8 cellular contexts compared by ENCODE assay signal in the genomic region with DNA sequence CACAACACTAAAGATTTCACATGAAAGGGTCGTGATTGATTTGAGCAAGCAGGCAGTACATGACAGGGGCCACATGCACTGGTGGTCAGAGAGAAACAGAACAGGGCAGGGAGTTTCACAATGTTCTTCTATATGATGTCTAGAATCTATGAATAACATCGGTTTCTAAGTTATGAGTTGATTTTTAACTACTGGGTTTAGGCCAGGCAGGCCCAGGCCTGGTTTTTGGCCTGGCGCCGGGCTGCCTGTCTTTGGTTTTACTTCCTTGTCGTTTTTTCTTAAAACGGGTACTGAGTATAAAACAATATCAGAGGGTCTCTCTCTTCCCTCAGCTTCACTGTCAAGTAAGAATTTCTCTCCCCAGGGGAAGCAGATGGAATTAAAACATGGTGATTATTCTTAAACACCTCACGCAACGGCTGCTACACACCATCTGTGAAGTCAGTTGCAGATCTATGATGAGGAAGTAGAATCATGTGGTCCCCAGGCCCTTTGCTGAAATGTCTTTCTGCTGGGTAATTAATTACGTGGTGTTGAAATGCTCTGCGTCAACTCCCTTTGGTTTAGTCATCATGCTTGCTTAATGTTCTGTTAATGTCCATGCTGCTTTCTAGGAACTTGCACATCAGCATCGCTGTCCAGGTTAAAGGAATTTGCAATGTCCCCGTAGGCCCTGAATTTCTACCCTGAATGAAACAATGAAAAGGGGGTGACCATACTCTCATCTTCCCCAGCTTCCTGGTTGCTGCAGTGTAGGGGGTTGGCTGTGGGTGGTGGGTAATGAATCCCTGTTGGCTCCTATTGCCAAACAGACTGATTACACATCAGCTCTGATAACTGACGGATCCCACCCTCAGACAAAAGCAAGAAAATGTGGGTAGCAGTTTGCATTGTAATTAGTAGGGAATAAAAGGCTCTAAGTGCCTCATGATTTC.
DNase-seq lines count a peak whose midpoint lies in the region; ATAC-seq and TF ChIP-seq lines count a peak whose summit lies in the region.

No MANE protein-coding gene starts in this region.

- intact Hi-C loops in colonic mucosa (cut with DNase I), result no loop called here

- H3K79me2 ChIP-seq in neural cell (replicated peaks; ENCODE audit: insufficient read depth, low read length), result no peaks in the 10 kb centered on the region

- peak overlapping the region; percentile 65 for H3K4me2 ChIP-seq in BLaER1
- no peak overlapping the region for H3K4me2 ChIP-seq in neural cell (ENCODE audit: low read length)

- H3K4me1 ChIP-seq in BLaER1 (peaks cover 68% of the 10 kb centered on the region), colonic mucosa (no peaks in the 10 kb centered on the region)

- H3K9me3 ChIP-seq in BLaER1 (peaks cover 22% of the 10 kb centered on the region), colonic mucosa (no peaks in the 10 kb centered on the region), neural cell (ENCODE audit: low read length) (no peaks in the 10 kb centered on the region)

- H3F3A ChIP-seq in neural cell (ENCODE audit: insufficient read depth, low read length, poor library complexity, severe bottlenecking), result no peaks in the 10 kb centered on the region

- H3K27me3 ChIP-seq in BLaER1, result no peaks in the 10 kb centered on the region
- no peaks in the 10 kb centered on the region for H3K27me3 ChIP-seq in colonic mucosa
- no peaks in the 10 kb centered on the region for H3K27me3 ChIP-seq in neural cell (ENCODE audit: insufficient read depth, low read depth, low read length)
- no peaks in the 10 kb centered on the region; the same call in 1 of the 2 replicates for H3K27me3 ChIP-seq in H7 (ENCODE audit: control insufficient read depth, insufficient read depth, low read length)

- peak; percentile 64 for ATAC-seq in GM21825 (IDR thresholded peaks at IDR 0.05; ENCODE audit: unreplicated experiment)
- ATAC-seq in GM19035 (IDR thresholded peaks at IDR 0.05; ENCODE audit: unreplicated experiment), result no peak

- peak overlapping the region; percentile 85 for H3K27ac ChIP-seq in BLaER1
- H3K27ac ChIP-seq in colonic mucosa, result peak overlapping the region; percentile 75
- peak overlapping the region; percentile 22 for H3K27ac ChIP-seq in neural cell (ENCODE audit: low read length)

- H3K9ac ChIP-seq in BLaER1, result peak overlapping the region; percentile 68
- H3K9ac ChIP-seq in colonic mucosa (ENCODE audit: low read depth in 2 of 2, low read length in 2 of 2), result peak overlapping the region in 1 of 2 donors; percentile 51
- H3K9ac ChIP-seq in neural cell (ENCODE audit: low read length), result no peak overlapping the region

- H3K4me3 ChIP-seq in BLaER1 (no peak overlapping the region), colonic mucosa (no peak overlapping the region), neural cell (ENCODE audit: low read length) (peak overlapping the region; percentile 23), H7 (ENCODE audit: insufficient read depth, low read depth, low read length) (no peak overlapping the region)

- no peak for TF ChIP-seq CTCF in colonic mucosa (IDR thresholded peaks at IDR 0.05)
- no peak for TF ChIP-seq CTCF in neural cell (IDR thresholded peaks at IDR 0.05; ENCODE audit: poor library complexity, severe bottlenecking)

- peak overlapping the region; percentile 13 for H2AFZ ChIP-seq in neural cell (ENCODE audit: low read depth, low read length)

- H3K9me2 ChIP-seq in neural cell (ENCODE audit: insufficient read depth, low read length), result no peaks in the 10 kb centered on the region

- no peak for TF ChIP-seq RAD21 in neural cell (conservative IDR thresholded peaks at IDR 0.05)

- TF ChIP-seq EP300 in neural cell (conservative IDR thresholded peaks at IDR 0.05; ENCODE audit: poor library complexity, severe bottlenecking), result no peak

- DNase-seq in NCI-H2171 (lab: John Stamatoyannopoulos, UW) (peak; percentile 92), colonic mucosa (peak; percentile 68), NK-92 (lab: John Stamatoyannopoulos, UW; ENCODE audit: unreplicated experiment) (no peak), H7 (no peak)

- H4K20me1 ChIP-seq in BLaER1 (no peaks in the 10 kb centered on the region), neural cell (ENCODE audit: insufficient read depth) (no peaks in the 10 kb centered on the region)

- no peaks in the 10 kb centered on the region for H3K36me3 ChIP-seq in BLaER1
- H3K36me3 ChIP-seq in colonic mucosa, result no peaks in the 10 kb centered on the region
- H3K36me3 ChIP-seq in neural cell (ENCODE audit: insufficient read depth, low read length), result no peaks in the 10 kb centered on the region
- H3K36me3 ChIP-seq in H7 (replicated peaks; ENCODE audit: control insufficient read depth, insufficient read depth, low read length), result no peaks in the 10 kb centered on the region

TF ChIP-seq in neural cell, 6 proteins besides CTCF, POLR2A, EP300 and RAD21:
- TF ChIP-seq EZH2 (IDR thresholded peaks at IDR 0.05; ENCODE audit: borderline replicate concordance, insufficient read depth, low read length, poor library complexity, severe bottlenecking), result no peak
- TF ChIP-seq, protein P1, sequence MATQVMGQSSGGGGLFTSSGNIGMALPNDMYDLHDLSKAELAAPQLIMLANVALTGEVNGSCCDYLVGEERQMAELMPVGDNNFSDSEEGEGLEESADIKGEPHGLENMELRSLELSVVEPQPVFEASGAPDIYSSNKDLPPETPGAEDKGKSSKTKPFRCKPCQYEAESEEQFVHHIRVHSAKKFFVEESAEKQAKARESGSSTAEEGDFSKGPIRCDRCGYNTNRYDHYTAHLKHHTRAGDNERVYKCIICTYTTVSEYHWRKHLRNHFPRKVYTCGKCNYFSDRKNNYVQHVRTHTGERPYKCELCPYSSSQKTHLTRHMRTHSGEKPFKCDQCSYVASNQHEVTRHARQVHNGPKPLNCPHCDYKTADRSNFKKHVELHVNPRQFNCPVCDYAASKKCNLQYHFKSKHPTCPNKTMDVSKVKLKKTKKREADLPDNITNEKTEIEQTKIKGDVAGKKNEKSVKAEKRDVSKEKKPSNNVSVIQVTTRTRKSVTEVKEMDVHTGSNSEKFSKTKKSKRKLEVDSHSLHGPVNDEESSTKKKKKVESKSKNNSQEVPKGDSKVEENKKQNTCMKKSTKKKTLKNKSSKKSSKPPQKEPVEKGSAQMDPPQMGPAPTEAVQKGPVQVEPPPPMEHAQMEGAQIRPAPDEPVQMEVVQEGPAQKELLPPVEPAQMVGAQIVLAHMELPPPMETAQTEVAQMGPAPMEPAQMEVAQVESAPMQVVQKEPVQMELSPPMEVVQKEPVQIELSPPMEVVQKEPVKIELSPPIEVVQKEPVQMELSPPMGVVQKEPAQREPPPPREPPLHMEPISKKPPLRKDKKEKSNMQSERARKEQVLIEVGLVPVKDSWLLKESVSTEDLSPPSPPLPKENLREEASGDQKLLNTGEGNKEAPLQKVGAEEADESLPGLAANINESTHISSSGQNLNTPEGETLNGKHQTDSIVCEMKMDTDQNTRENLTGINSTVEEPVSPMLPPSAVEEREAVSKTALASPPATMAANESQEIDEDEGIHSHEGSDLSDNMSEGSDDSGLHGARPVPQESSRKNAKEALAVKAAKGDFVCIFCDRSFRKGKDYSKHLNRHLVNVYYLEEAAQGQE (IDR thresholded peaks at IDR 0.05; ENCODE audit: borderline replicate concordance), result peak; percentile 22

Comparison
In these comparisons a context has a peak if more than half of its experiments do, and no peak if none do; other contexts are left out.
1. H3K27ac ChIP-seq: peak in every context shown above with its lines; median percentile 85 in BLaER1; 75 in colonic mucosa; 22 in neural cell.
2. DNase-seq: peak in NCI-H2171 (single experiment) and colonic mucosa (single experiment); none in NK-92 (single experiment) and H7 (single experiment).